16 cellular contexts compared by ENCODE assay signal in genomic region chr6:46438245-46438644, GRCh38. TPM values are rescaled to one million over a fixed set of nuclear protein-coding genes. Genes with fewer than 3 reads are reported as not detected.
DNase-seq lines count a peak whose midpoint lies in the region; ATAC-seq and TF ChIP-seq lines count a peak whose summit lies in the region.
"Had no signal": no experiment of that assay in that cellular context is flagged by ENCODE, and none has a peak within 500 bp of the region (broad histone marks: within the 10 kb centered on the region; RNA-seq: fewer than 3 reads in every experiment).

No MANE protein-coding gene starts in this region.

- H3K27me3 ChIP-seq in KMS-11 (ENCODE audit: insufficient read depth, low read depth) (no peaks in the 10 kb centered on the region), right atrium auricular region (no peaks in the 10 kb centered on the region), smooth muscle cell (ENCODE audit: low read depth) (no peaks in the 10 kb centered on the region)

- DNase-seq in caudate nucleus (lab: John Stamatoyannopoulos, UW) (no peak), right atrium auricular region (ENCODE audit: low spot score) (no peak), smooth muscle cell (lab: John Stamatoyannopoulos, UW; ENCODE audit: unreplicated experiment) (no peak), ureter (ENCODE audit: low spot score) (no peak), NOMO-1 treated with DMSO at 0.1 percent for 48 hours (lab: John Stamatoyannopoulos, UW; ENCODE audit: unreplicated experiment) (no peak)
- DNase-seq: COR-L47; H7; Kasumi-1; NCI-H2227 treated with DMSO at 0.1 percent for 48 hours; NCI-H526; NK-92 treated with Interleukin-12 subunit alpha and Interleukin-12 subunit beta, amount 100 ng/mL, for 24 hours had no signal

- no peaks in the 10 kb centered on the region for H3K9me3 ChIP-seq in right atrium auricular region
- no peaks in the 10 kb centered on the region for H3K9me3 ChIP-seq in smooth muscle cell (replicated peaks; ENCODE audit: low read depth)
- H3K9me3 ChIP-seq: A549 had no signal

- H3K4me3 ChIP-seq in KMS-11 (IDR thresholded peaks at IDR 0.05; ENCODE audit: insufficient read depth, low read depth, low read length) (no peak overlapping the region), right atrium auricular region (no peak overlapping the region), smooth muscle cell (no peak overlapping the region)
- H3K4me3 ChIP-seq: A549 had no signal

- 96% methylated on average over 4 of the region's 4 CpGs for WGBS in smooth muscle cell (ENCODE audit: low lambda C conversion rate)

- H3K79me2 ChIP-seq in KMS-11 (ENCODE audit: insufficient read depth, low read depth) (no peaks in the 10 kb centered on the region), smooth muscle cell (ENCODE audit: low read depth) (no peaks in the 10 kb centered on the region)

- no peak for TF ChIP-seq CTCF in KMS-11 (conservative IDR thresholded peaks at IDR 0.05; ENCODE audit: low read depth, low read length)
- no peak for TF ChIP-seq CTCF in right atrium auricular region (IDR thresholded peaks at IDR 0.05)
- no peak for TF ChIP-seq CTCF in smooth muscle cell (IDR thresholded peaks at IDR 0.05; ENCODE audit: borderline replicate concordance, insufficient read depth, poor library complexity, severe bottlenecking)

- H2AFZ ChIP-seq in KMS-11 (ENCODE audit: low read depth): peak overlapping the region; percentile 17; the same call in 1 of the 2 replicates
- H2AFZ ChIP-seq in smooth muscle cell (ENCODE audit: low read depth): no peak overlapping the region

- H3K9ac ChIP-seq in KMS-11 (no peak overlapping the region), smooth muscle cell (ENCODE audit: low read depth) (no peak overlapping the region)

- H3K27ac ChIP-seq in KMS-11 (no peak overlapping the region), caudate nucleus (ENCODE audit: low read depth, low read length) (peak overlapping the region; percentile 58), right atrium auricular region (peak overlapping the region; percentile 77 to 91), smooth muscle cell (ENCODE audit: low read depth) (no peak overlapping the region)
- H3K27ac ChIP-seq: A549, C4-2B had no signal

- H3F3A ChIP-seq in smooth muscle cell (ENCODE audit: low read depth): no peaks in the 10 kb centered on the region

- H3K36me3 ChIP-seq in KMS-11 (ENCODE audit: insufficient read depth) (no peaks in the 10 kb centered on the region), right atrium auricular region (no peaks in the 10 kb centered on the region), smooth muscle cell (ENCODE audit: low read depth) (no peaks in the 10 kb centered on the region)

- ATAC-seq in GM21717 (IDR thresholded peaks at IDR 0.05; ENCODE audit: unreplicated experiment) (no peak), GM21619 (IDR thresholded peaks at IDR 0.05; ENCODE audit: unreplicated experiment) (no peak)
- ATAC-seq: A549 had no signal

- H4K20me1 ChIP-seq in KMS-11 (ENCODE audit: insufficient read depth): no peaks in the 10 kb centered on the region
- no peaks in the 10 kb centered on the region for H4K20me1 ChIP-seq in smooth muscle cell (ENCODE audit: low read depth)

- H3K4me2 ChIP-seq in KMS-11 (peak overlapping the region; percentile 36; the same call in 1 of the 2 replicates), smooth muscle cell (peak overlapping the region; percentile 15)
- H3K4me2 ChIP-seq: A549 had no signal

- peaks cover 21% of the 10 kb centered on the region for H3K4me1 ChIP-seq in KMS-11 (ENCODE audit: low read depth, poor library complexity, severe bottlenecking)
- peaks cover 0 to 57% of the 10 kb centered on the region in 2 donors for H3K4me1 ChIP-seq in right atrium auricular region
- H3K4me1 ChIP-seq in smooth muscle cell (ENCODE audit: low read depth): no peaks in the 10 kb centered on the region
- H3K4me1 ChIP-seq: A549 had no signal

RNA-seq across cellular contexts. Expression of gene RCAN2, which starts 53.0 kb away (rescaled TPM):
- total RNA-seq in right atrium auricular region (100 to 1,000 TPM in 1 of 2 donors, 10 to 100 TPM in 1; 96.5 to 210 TPM), smooth muscle cell (1.1 and 2.7 TPM in 2 replicates), ureter (19.8 TPM)
- 2.5 and 3.1 TPM in 2 replicates for polyA plus RNA-seq in smooth muscle cell
- polyA plus RNA-seq: A549 had no signal

Comparison
In these comparisons a context has a peak if more than half of its experiments do, and no peak if none do; other contexts are left out.
1. H3K27ac ChIP-seq: peak in caudate nucleus (single experiment) and right atrium auricular region (2 of 2); none in KMS-11 (single experiment) and smooth muscle cell (single experiment).